In the genomic region with DNA sequence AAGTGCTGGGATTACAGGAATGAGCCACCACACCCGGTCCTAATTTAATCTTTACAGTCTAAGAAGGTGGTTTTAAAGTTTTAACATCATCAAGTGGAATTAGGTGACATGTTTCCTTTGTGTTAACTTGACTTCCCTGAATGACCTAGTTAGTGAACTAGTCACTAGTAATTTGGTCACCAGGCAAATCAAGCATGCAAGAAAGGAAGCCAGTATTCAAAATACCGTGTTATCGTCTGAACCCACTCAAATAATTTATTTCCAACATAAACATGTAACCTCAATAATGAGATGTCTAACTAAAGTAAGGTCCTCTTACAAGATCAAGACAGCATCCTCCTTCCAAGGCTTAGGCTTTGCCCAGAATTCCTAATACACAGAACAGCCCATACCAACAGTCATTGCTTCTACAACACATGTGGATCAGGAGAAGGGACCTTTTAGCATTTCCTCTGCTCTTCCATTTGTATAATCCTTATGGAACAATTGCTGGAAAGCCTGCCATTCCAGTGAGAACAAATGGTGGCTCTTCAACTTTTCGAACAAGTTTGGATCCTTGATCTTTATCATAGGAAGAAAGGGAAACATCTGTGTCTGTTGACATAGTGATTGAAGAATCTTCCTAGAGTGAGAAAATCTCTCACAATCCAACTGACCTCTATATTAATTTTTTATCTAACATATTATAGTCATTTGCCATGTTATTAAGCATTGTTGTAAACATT, we compare ENCODE assay signal across 19 cellular contexts.
A peak's percentile ranks its signal among the peaks of the same experiment; 100 is the strongest.
DNase-seq lines count a peak whose midpoint lies in the region; ATAC-seq, FAIRE-seq and TF ChIP-seq lines count a peak whose summit lies in the region.
"Had no signal": no experiment of that assay in that cellular context is flagged by ENCODE, and none has a peak within 500 bp of the region (broad histone marks: within the 10 kb centered on the region; RNA-seq: fewer than 3 reads in every experiment).

No MANE protein-coding gene starts in this region.

- no peaks in the 10 kb centered on the region for H3K36me3 ChIP-seq in mesenchymal stem cell (ENCODE audit: control insufficient read depth in 1 of 2, insufficient read depth in 2 of 2, low read depth in 1 of 2, low read length in 2 of 2)
- no peaks in the 10 kb centered on the region for H3K36me3 ChIP-seq in stomach
- H3K36me3 ChIP-seq: BLaER1 had no signal

- H3K27me3 Mint-ChIP-seq in stimulated activated naive B cell treated with anti-CD40 and anti-IgM and Interleukin-4, amounts not matched to agents 10 μg/mL and 1 μg/mL and 100 μg/mL, for 72 hours, result no peaks in the 10 kb centered on the region
- H3K27me3 Mint-ChIP-seq: CD4-positive, alpha-beta memory T cell had no signal

- no peak for TF ChIP-seq EP300 in stomach (IDR thresholded peaks at IDR 0.05)

- no peak for ATAC-seq in stimulated activated naive B cell treated with anti-CD40 and anti-IgM and Interleukin-4, amounts not matched to agents 10 μg/mL and 1 μg/mL and 100 μg/mL, for 72 hours (replicated peaks)
- no peak for ATAC-seq in left colon
- ATAC-seq: GM23338, HCT116 had no signal

- H3K79me1 ChIP-seq in mesenchymal stem cell (replicated peaks; ENCODE audit: low read length, poor library complexity, severe bottlenecking), result no peaks in the 10 kb centered on the region

- peaks cover 4% of the 10 kb centered on the region for H3K4me1 ChIP-seq in mesenchymal stem cell (ENCODE audit: control insufficient read depth, insufficient read depth, low read depth, low read length)
- H3K4me1 ChIP-seq in stomach, result peaks cover 3 to 47% (median 16%) of the 10 kb centered on the region in 4 donors

- no peak overlapping the region for H2BK15ac ChIP-seq in mesenchymal stem cell (ENCODE audit: low read depth, poor library complexity, severe bottlenecking)

- no peaks in the 10 kb centered on the region for H3K9me3 Mint-ChIP-seq in stimulated activated naive B cell treated with anti-CD40 and anti-IgM and Interleukin-4, amounts not matched to agents 10 μg/mL and 1 μg/mL and 100 μg/mL, for 72 hours
- H3K9me3 Mint-ChIP-seq: CD4-positive, alpha-beta memory T cell; GM23338 had no signal

- intact Hi-C loops in stomach (cut with DNase I; ENCODE audit: low total_unique reads), result no loop called here
- intact Hi-C loops in left colon (cut with DNase I, micrococcal nuclease), result loop anchor here in 1 of 2 donors (5.0 kb wide), 1 partner anchor 128 kb away; the partner anchor contains the start of gene BMP2K

- peak overlapping the region; percentile 20 for H2AK5ac ChIP-seq in mesenchymal stem cell (ENCODE audit: low read length, severe bottlenecking)

- H3K4me3 Mint-ChIP-seq in stimulated activated naive B cell treated with anti-CD40 and anti-IgM and Interleukin-4, amounts not matched to agents 10 μg/mL and 1 μg/mL and 100 μg/mL, for 72 hours, result no peak overlapping the region
- H3K4me3 Mint-ChIP-seq: CD4-positive, alpha-beta memory T cell; GM23338 had no signal

- H3K23ac ChIP-seq in mesenchymal stem cell (ENCODE audit: low read length in 2 of 2), result no peak overlapping the region

- WGBS in mesenchymal stem cell, result 74% methylated on average over 4 of the region's 4 CpGs
- WGBS in stomach, 5 donors, result 78 to 90% (median 85%) methylated on average over 4 of the region's 4 CpGs

- DNase-seq in GM12892 (ENCODE audit: insufficient read length) (no peak), dermis blood vessel endothelial cell (peak; percentile 71), mesenchymal stem cell (no peak), stomach (no peak), left colon (no peak), inferior parietal cortex (ENCODE audit: extremely low spot score) (no peak)
- DNase-seq in stimulated activated naive B cell treated with anti-CD40 and anti-IgM and Interleukin-4, amounts not matched to agents 10 μg/mL and 1 μg/mL and 100 μg/mL, for 72 hours, result no peak
- DNase-seq: CD4-positive, alpha-beta memory T cell; GF-D8; KBM-7; NCI-H1105 treated with DMSO at 0.1 percent for 48 hours; NCI-H1694; NCI-H2081 treated with DMSO at 0.1 percent for 48 hours; NCI-H748 treated with DMSO at 0.1 percent for 48 hours; SHP77 treated with DMSO at 0.1 percent for 48 hours had no signal

- H3K4ac ChIP-seq in mesenchymal stem cell (ENCODE audit: low read depth in 1 of 2, low read length in 2 of 2), result peak overlapping the region in 1 of 2 experiments; percentile 49

- H3K27ac Mint-ChIP-seq in stimulated activated naive B cell treated with anti-CD40 and anti-IgM and Interleukin-4, amounts not matched to agents 10 μg/mL and 1 μg/mL and 100 μg/mL, for 72 hours, result peak overlapping the region; percentile 39
- H3K27ac Mint-ChIP-seq: GM23338 had no signal

- no peak for TF ChIP-seq POLR2A in GM12892 (IDR thresholded peaks at IDR 0.05; ENCODE audit: low read depth, low read length)
- TF ChIP-seq POLR2A in stomach (IDR thresholded peaks at IDR 0.05), result no peak

- no peak overlapping the region for H3K4me3 ChIP-seq in mesenchymal stem cell (ENCODE audit: insufficient read depth in 1 of 2, low read depth in 1 of 2, low read length in 2 of 2)
- H3K4me3 ChIP-seq in stomach, result no peak overlapping the region
- H3K4me3 ChIP-seq: BLaER1, GM23338 had no signal

- FAIRE-seq in GM12892 (lab: Jason Lieb, UNC), result peak; percentile 5
- FAIRE-seq: A204.1 had no signal

- no peak overlapping the region for H2BK5ac ChIP-seq in mesenchymal stem cell (ENCODE audit: low read depth, low read length, poor library complexity, severe bottlenecking)

- peaks cover 27 to 36% of the 10 kb centered on the region in 2 donors for H3K4me1 Mint-ChIP-seq in stimulated activated naive B cell treated with anti-CD40 and anti-IgM and Interleukin-4, amounts not matched to agents 10 μg/mL and 1 μg/mL and 100 μg/mL, for 72 hours

- peak overlapping the region; percentile 41 to 87 for H3K18ac ChIP-seq in mesenchymal stem cell (ENCODE audit: low read depth in 1 of 2, low read length in 2 of 2)

- no peak overlapping the region for H3K4me2 ChIP-seq in mesenchymal stem cell (ENCODE audit: low read length, poor library complexity, severe bottlenecking)
- H3K4me2 ChIP-seq: BLaER1, GM23338 had no signal

- H3K9ac ChIP-seq in mesenchymal stem cell (ENCODE audit: low read length), result no peak overlapping the region
- H3K9ac ChIP-seq: BLaER1 had no signal

- no peak overlapping the region for H3K27ac ChIP-seq in mesenchymal stem cell (ENCODE audit: low read length, poor library complexity, severe bottlenecking)
- no peak overlapping the region for H3K27ac ChIP-seq in stomach
- H3K27ac ChIP-seq: BLaER1 had no signal

- no peak overlapping the region for H2BK120ac ChIP-seq in mesenchymal stem cell (ENCODE audit: low read depth, low read length)

- H2AFZ ChIP-seq in mesenchymal stem cell (ENCODE audit: low read depth, low read length), result no peak overlapping the region
- H2AFZ ChIP-seq: GM23338 had no signal

- TF ChIP-seq CTCF in stomach (IDR thresholded peaks at IDR 0.05), result no peak

- H3K9me3 ChIP-seq in mesenchymal stem cell (ENCODE audit: control insufficient read depth, low read length), result no peaks in the 10 kb centered on the region
- no peaks in the 10 kb centered on the region for H3K9me3 ChIP-seq in stomach
- H3K9me3 ChIP-seq: BLaER1 had no signal

- peak overlapping the region; percentile 88 to 98 for H2BK12ac ChIP-seq in mesenchymal stem cell (ENCODE audit: low read length in 2 of 2)

- H3K14ac ChIP-seq in mesenchymal stem cell (ENCODE audit: low read length in 2 of 2), result no peak overlapping the region

- peaks cover 0 to 2% of the 10 kb centered on the region in 2 donors for H3K36me3 Mint-ChIP-seq in stimulated activated naive B cell treated with anti-CD40 and anti-IgM and Interleukin-4, amounts not matched to agents 10 μg/mL and 1 μg/mL and 100 μg/mL, for 72 hours
- H3K36me3 Mint-ChIP-seq: CD4-positive, alpha-beta memory T cell had no signal

- no peak overlapping the region for H4K91ac ChIP-seq in mesenchymal stem cell (ENCODE audit: low read length)

- H4K8ac ChIP-seq in mesenchymal stem cell (ENCODE audit: low read length), result no peak overlapping the region

- H3K27me3 ChIP-seq in mesenchymal stem cell (ENCODE audit: control insufficient read depth in 1 of 2, insufficient read depth in 1 of 2, low read length in 2 of 2) (no peaks in the 10 kb centered on the region), stomach (no peaks in the 10 kb centered on the region)
- H3K27me3 ChIP-seq: BLaER1 had no signal
